Comparison of ENCODE assay signal across 1 cellular context in the genomic region with DNA sequence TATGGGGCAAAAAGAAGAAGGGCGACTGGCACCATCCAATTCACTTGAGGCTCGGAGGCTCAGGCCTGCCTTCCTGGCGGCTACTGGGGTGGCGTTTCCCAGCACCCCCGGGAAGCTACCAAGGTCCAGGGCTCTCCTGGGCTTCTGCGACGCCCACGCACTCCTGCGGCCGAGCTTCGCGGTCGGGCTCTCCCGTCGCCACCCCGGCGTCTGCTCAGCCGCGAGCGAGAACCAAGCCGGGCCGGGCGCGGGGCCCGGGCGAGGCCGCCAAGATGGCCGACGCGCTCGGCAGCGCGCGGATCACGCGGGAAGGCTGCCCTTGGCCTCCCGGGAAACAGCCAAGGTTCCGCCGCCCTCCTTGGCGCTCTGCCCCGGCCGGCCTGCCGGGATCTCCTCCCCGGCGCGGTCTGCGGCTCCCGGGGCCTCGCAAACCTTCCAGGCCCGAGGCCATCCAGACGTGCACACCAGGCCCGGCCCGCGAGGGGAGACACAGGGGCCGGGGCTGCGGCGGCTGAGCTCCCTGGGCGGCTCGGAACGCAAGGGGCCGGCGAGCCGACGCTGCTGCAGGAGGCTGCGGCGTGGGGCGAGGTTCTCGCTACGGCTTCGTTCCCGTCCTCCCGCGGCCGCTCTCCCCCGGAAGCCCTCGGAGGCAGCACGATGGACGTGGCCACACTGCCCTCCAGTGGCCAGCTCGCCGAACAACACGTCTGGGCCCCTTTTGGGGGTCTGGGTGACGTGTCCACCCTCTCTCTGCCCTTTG.
TF ChIP-seq lines count a peak whose summit lies in the region.

No MANE protein-coding gene starts in this region.

TF ChIP-seq in HepG2, 621 proteins besides CTCF, POLR2A, EP300 and RAD21 (continued from another document):
- TF ChIP-seq, protein P1, sequence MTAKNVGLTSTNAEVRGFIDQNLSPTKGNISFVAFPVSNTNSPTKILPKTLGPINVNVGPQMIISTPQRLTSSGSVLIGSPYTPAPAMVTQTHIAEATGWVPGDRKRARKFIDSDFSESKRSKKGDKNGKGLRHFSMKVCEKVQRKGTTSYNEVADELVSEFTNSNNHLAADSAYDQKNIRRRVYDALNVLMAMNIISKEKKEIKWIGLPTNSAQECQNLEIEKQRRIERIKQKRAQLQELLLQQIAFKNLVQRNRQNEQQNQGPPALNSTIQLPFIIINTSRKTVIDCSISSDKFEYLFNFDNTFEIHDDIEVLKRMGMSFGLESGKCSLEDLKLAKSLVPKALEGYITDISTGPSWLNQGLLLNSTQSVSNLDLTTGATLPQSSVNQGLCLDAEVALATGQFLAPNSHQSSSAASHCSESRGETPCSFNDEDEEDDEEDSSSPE (CRISPR knock-in tag; IDR thresholded peaks at IDR 0.05) = peak; percentile 66; the same call in 1 of the 2 replicates
- TF ChIP-seq SP140L (CRISPR knock-in tag; IDR thresholded peaks at IDR 0.05; ENCODE audit: borderline replicate concordance) (no peak), ZNF207 (IDR thresholded peaks at IDR 0.05; ENCODE audit: borderline replicate concordance) (no peak)
TF ChIP-seq in HepG2: peak in this region for 203.
